ENCODE assay signal across 1 cellular context in genomic region chr6:24402697-24403500, GRCh38.
TF ChIP-seq lines count a peak whose summit lies in the region.

TSS of gene MRS2 (plus strand) at chr6:24402936. CDS start at chr6:24403047, 111 bp downstream.

TF ChIP-seq in HepG2, 621 proteins besides CTCF, POLR2A, EP300 and RAD21 (continued from another document):
- TF ChIP-seq GPBP1L1 (CRISPR knock-in tag; IDR thresholded peaks at IDR 0.05) (no peak), SOX13 (IDR thresholded peaks at IDR 0.05) (no peak), SOX13 (CRISPR knock-in tag; conservative IDR thresholded peaks at IDR 0.05 in 1 of 2, IDR thresholded peaks at IDR 0.05 in 1 of 2) (peak in 1 of 2 experiments; percentile 7; a peak in 1 of 4 replicates), ZNF274 (CRISPR knock-in tag; IDR thresholded peaks at IDR 0.05) (peak; percentile 96), ZNF160 (CRISPR knock-in tag; IDR thresholded peaks at IDR 0.05) (peak; percentile 93; the same call in 1 of the 2 replicates), NAIF1 (CRISPR knock-in tag; IDR thresholded peaks at IDR 0.05; ENCODE audit: borderline replicate concordance) (peak; percentile 94), NR2F2 (IDR thresholded peaks at IDR 0.05; ENCODE audit: borderline replicate concordance, low read depth) (no peak; the same call in 1 of the 2 replicates), BHLHE40 (IDR thresholded peaks at IDR 0.05; ENCODE audit: low read length) (peak; percentile 43), DR1 (CRISPR knock-in tag; IDR thresholded peaks at IDR 0.05) (peak; percentile 82), ZHX1 (CRISPR knock-in tag; IDR thresholded peaks at IDR 0.05; ENCODE audit: low read depth) (peak; percentile 86; the same call in 1 of the 2 replicates), MZF1 (CRISPR knock-in tag; IDR thresholded peaks at IDR 0.05; ENCODE audit: borderline replicate concordance) (peak; percentile 81; the same call in 1 of the 2 replicates), HMGXB4 (CRISPR knock-in tag; IDR thresholded peaks at IDR 0.05; ENCODE audit: borderline replicate concordance in 1 of 2, low read depth in 1 of 2) (peak; percentile 91 to 99; a peak in 3 of 4 replicates), ZC3H4 (CRISPR knock-in tag; IDR thresholded peaks at IDR 0.05; ENCODE audit: borderline replicate concordance) (no peak), FOXM1 (CRISPR knock-in tag; IDR thresholded peaks at IDR 0.05) (no peak), THAP11 (CRISPR knock-in tag; IDR thresholded peaks at IDR 0.05) (peak; percentile 86), RARG (CRISPR knock-in tag; IDR thresholded peaks at IDR 0.05; ENCODE audit: low read depth) (peak; percentile 97), ZNF121 (CRISPR knock-in tag; IDR thresholded peaks at IDR 0.05) (no peak), ZMAT3 (CRISPR knock-in tag; conservative IDR thresholded peaks at IDR 0.05) (peak; percentile 93), E2F2 (CRISPR knock-in tag; IDR thresholded peaks at IDR 0.05; ENCODE audit: borderline replicate concordance) (no peak), MAX (IDR thresholded peaks at IDR 0.05) (peak; percentile 88), ZNF597 (CRISPR knock-in tag; IDR thresholded peaks at IDR 0.05) (0 out of 2 replicates have a peak, but pooled peaks have one; percentile 32), DZIP1 (CRISPR knock-in tag; IDR thresholded peaks at IDR 0.05) (no peak; the same call in 1 of the 2 replicates), MTA1 (CRISPR knock-in tag; IDR thresholded peaks at IDR 0.05; ENCODE audit: borderline replicate concordance) (peak; percentile 95), LBX2 (CRISPR knock-in tag; IDR thresholded peaks at IDR 0.05; ENCODE audit: borderline replicate concordance) (no peak), TFAP4 (IDR thresholded peaks at IDR 0.05; ENCODE audit: borderline replicate concordance, low read depth) (no peak; the same call in 1 of the 2 replicates), ISX (CRISPR knock-in tag; conservative IDR thresholded peaks at IDR 0.05) (0 out of 2 replicates have a peak, but pooled peaks have one; percentile 72), ZNF329 (CRISPR knock-in tag; IDR thresholded peaks at IDR 0.05; ENCODE audit: low read depth) (peak; percentile 84), IRF2 (CRISPR knock-in tag; IDR thresholded peaks at IDR 0.05) (no peak; the same call in 1 of the 2 replicates), SRSF9 (IDR thresholded peaks at IDR 0.05; ENCODE audit: borderline replicate concordance, insufficient read depth, low read depth, low read length, poor library complexity, severe bottlenecking) (no peak), POGK (CRISPR knock-in tag; conservative IDR thresholded peaks at IDR 0.05) (peak; percentile 85; the same call in 1 of the 2 replicates), ZBTB42 (CRISPR knock-in tag; IDR thresholded peaks at IDR 0.05) (peak; percentile 84; the same call in 1 of the 2 replicates), ZNF18 (CRISPR knock-in tag; IDR thresholded peaks at IDR 0.05; ENCODE audit: insufficient replicate concordance) (peak; percentile 45), ATRX (CRISPR knock-in tag; IDR thresholded peaks at IDR 0.05; ENCODE audit: borderline replicate concordance) (no peak)
